Comparison of ENCODE assay signal across 1 cellular context in the genomic region with DNA sequence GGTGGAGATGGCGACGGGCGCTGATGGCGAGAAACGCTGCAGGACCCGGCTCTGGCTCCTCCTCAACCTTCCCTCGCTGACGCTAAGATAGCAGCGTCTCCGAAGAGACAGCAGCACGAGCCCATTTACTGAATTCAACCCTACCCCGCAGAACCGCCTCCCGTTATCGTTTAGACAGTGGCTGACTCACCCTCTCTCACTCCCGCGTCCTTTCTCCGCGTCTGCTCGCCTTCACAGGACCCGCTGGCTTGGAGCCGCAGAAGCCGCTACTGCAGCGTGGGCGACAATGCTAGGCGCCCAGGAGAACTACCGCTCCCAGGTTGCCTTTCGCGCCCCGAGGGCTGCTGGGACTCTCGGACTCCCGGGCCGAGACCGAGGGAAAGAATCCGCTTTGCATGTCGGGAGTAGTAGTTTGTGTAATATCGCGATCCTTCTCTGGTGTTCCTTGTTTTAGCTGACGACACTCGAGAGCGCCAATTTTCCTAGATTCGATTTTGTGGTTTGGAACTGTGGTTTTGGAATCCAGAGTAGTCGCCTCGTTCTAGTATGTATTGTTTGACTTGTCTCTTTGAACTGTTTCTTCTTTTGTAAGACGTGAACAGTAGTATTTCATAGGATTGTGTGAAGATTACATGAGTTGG.
TF ChIP-seq lines count a peak whose summit lies in the region.

A gene with protein sequence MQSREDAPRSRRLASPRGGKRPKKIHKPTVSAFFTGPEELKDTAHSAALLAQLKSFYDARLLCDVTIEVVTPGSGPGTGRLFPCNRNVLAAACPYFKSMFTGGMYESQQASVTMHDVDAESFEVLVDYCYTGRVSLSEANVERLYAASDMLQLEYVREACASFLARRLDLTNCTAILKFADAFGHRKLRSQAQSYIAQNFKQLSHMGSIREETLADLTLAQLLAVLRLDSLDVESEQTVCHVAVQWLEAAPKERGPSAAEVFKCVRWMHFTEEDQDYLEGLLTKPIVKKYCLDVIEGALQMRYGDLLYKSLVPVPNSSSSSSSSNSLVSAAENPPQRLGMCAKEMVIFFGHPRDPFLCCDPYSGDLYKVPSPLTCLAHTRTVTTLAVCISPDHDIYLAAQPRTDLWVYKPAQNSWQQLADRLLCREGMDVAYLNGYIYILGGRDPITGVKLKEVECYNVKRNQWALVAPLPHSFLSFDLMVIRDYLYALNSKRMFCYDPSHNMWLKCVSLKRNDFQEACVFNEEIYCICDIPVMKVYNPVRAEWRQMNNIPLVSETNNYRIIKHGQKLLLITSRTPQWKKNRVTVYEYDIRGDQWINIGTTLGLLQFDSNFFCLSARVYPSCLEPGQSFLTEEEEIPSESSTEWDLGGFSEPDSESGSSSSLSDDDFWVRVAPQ (minus strand): TSS at position 291 of the 641 bp plus-strand sequence. CDS start 291 bp downstream, outside the sequence.

TF ChIP-seq in liver, 16 proteins besides CTCF, POLR2A, EP300 and RAD21 (continued from another document):
- TF ChIP-seq, protein P1, sequence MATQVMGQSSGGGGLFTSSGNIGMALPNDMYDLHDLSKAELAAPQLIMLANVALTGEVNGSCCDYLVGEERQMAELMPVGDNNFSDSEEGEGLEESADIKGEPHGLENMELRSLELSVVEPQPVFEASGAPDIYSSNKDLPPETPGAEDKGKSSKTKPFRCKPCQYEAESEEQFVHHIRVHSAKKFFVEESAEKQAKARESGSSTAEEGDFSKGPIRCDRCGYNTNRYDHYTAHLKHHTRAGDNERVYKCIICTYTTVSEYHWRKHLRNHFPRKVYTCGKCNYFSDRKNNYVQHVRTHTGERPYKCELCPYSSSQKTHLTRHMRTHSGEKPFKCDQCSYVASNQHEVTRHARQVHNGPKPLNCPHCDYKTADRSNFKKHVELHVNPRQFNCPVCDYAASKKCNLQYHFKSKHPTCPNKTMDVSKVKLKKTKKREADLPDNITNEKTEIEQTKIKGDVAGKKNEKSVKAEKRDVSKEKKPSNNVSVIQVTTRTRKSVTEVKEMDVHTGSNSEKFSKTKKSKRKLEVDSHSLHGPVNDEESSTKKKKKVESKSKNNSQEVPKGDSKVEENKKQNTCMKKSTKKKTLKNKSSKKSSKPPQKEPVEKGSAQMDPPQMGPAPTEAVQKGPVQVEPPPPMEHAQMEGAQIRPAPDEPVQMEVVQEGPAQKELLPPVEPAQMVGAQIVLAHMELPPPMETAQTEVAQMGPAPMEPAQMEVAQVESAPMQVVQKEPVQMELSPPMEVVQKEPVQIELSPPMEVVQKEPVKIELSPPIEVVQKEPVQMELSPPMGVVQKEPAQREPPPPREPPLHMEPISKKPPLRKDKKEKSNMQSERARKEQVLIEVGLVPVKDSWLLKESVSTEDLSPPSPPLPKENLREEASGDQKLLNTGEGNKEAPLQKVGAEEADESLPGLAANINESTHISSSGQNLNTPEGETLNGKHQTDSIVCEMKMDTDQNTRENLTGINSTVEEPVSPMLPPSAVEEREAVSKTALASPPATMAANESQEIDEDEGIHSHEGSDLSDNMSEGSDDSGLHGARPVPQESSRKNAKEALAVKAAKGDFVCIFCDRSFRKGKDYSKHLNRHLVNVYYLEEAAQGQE (IDR thresholded peaks at IDR 0.05): no peak
- TF ChIP-seq FOXA1 (IDR thresholded peaks at IDR 0.05) (peak; percentile 25), NR2F2 (IDR thresholded peaks at IDR 0.05) (peak; percentile 31), FOXA2 (IDR thresholded peaks at IDR 0.05) (peak; percentile 11), GABPA (IDR thresholded peaks at IDR 0.05 in 1 of 2, conservative IDR thresholded peaks at IDR 0.05 in 1 of 2) (peak; percentile 8 to 84), RXRA (IDR thresholded peaks at IDR 0.05) (peak; percentile 16 to 36), HNF4G (IDR thresholded peaks at IDR 0.05) (no peak), TAF1 (conservative IDR thresholded peaks at IDR 0.05) (peak; percentile 87), EGR1 (IDR thresholded peaks at IDR 0.05; ENCODE audit: low read depth in 2 of 2) (peak; percentile 95 to 98), YY1 (IDR thresholded peaks at IDR 0.05) (peak; percentile 89), JUND (IDR thresholded peaks at IDR 0.05) (peak; percentile 39 to 62)
- TF ChIP-seq, protein P2, sequence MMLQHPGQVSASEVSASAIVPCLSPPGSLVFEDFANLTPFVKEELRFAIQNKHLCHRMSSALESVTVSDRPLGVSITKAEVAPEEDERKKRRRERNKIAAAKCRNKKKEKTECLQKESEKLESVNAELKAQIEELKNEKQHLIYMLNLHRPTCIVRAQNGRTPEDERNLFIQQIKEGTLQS (IDR thresholded peaks at IDR 0.05): peak; percentile 76
- TF ChIP-seq, protein P3, sequence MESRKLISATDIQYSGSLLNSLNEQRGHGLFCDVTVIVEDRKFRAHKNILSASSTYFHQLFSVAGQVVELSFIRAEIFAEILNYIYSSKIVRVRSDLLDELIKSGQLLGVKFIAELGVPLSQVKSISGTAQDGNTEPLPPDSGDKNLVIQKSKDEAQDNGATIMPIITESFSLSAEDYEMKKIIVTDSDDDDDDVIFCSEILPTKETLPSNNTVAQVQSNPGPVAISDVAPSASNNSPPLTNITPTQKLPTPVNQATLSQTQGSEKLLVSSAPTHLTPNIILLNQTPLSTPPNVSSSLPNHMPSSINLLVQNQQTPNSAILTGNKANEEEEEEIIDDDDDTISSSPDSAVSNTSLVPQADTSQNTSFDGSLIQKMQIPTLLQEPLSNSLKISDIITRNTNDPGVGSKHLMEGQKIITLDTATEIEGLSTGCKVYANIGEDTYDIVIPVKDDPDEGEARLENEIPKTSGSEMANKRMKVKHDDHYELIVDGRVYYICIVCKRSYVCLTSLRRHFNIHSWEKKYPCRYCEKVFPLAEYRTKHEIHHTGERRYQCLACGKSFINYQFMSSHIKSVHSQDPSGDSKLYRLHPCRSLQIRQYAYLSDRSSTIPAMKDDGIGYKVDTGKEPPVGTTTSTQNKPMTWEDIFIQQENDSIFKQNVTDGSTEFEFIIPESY (IDR thresholded peaks at IDR 0.05): peak; percentile 100
